In the genomic region with DNA sequence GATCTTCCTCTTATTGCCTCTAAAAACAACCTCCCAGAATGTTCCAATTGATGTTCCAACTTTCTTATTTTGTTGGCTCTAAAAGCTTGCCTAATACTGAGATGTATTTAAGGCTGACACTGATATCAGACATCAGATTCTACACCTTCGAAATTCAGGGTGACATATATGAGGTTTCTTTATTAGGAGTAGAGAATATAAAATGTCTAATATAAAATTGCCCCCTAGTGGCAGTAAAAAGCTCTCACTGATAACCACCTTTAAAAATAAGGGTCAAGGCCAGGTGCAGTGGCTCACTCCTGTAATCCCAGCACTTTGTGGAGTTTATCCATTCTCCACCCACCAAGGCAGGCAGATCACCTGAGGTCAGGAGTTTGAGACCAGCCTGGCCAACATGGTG, we compare ENCODE assay signal across 8 cellular contexts.
A peak's percentile ranks its signal among the peaks of the same experiment; 100 is the strongest.
DNase-seq lines count a peak whose midpoint lies in the region; ATAC-seq, FAIRE-seq and TF ChIP-seq lines count a peak whose summit lies in the region.

No MANE protein-coding gene starts in this region.

- H3K56ac ChIP-seq in H9 (ENCODE audit: insufficient read length, low read depth, low read length) (no peak overlapping the region), H1 (replicated peaks; ENCODE audit: insufficient read length, low read depth, low read length) (no peak overlapping the region)

- H3K27me3 ChIP-seq in H9 (ENCODE audit: insufficient read depth, low read length) (no peaks in the 10 kb centered on the region), H1 (replicated peaks in 1 of 4; ENCODE audit: control insufficient read depth in 3 of 4, extremely low read depth in 1 of 4, insufficient read depth in 3 of 4, low read length in 3 of 4) (no peaks in the 10 kb centered on the region)

- H3K4me1 ChIP-seq in H9 (ENCODE audit: insufficient read depth, low read length): no peaks in the 10 kb centered on the region
- no peaks in the 10 kb centered on the region for H3K4me1 ChIP-seq in H1 (replicated peaks in 1 of 4; ENCODE audit: control insufficient read depth in 3 of 4, insufficient read depth in 4 of 4, low read length in 3 of 4)

- H2BK120ac ChIP-seq in H9 (ENCODE audit: low read depth, low read length, poor library complexity, severe bottlenecking) (no peak overlapping the region), H1 (replicated peaks; ENCODE audit: low read depth, low read length) (no peak overlapping the region)

- no peak for FAIRE-seq in H1 (lab: Jason Lieb, UNC)

- H3K4me3 ChIP-seq in H1 (ENCODE audit: extremely low read depth in 1 of 4, insufficient read depth in 2 of 4, low read depth in 3 of 4, low read length in 4 of 4): no peak overlapping the region

- H2BK5ac ChIP-seq in H9 (ENCODE audit: insufficient read length, low read length) (no peak overlapping the region), H1 (ENCODE audit: low read depth, low read length) (no peak overlapping the region)

- no peak for TF ChIP-seq EP300 in H1 (IDR thresholded peaks at IDR 0.05; ENCODE audit: borderline replicate concordance in 1 of 2, low read depth in 2 of 2, low read length in 2 of 2)

- H3K23me2 ChIP-seq in H9 (ENCODE audit: insufficient read length, low read depth, low read length, poor library complexity, severe bottlenecking) (no peaks in the 10 kb centered on the region), H1 (ENCODE audit: low read depth, low read length) (no peaks in the 10 kb centered on the region)

- no peak overlapping the region for H3K4me3 Mint-ChIP-seq in H9

- H3K9me3 ChIP-seq in H9 (ENCODE audit: control insufficient read depth, low read depth, low read length) (no peaks in the 10 kb centered on the region), H1 (ENCODE audit: insufficient read depth in 2 of 2, low read depth in 1 of 2, low read length in 1 of 2) (no peaks in the 10 kb centered on the region)

- H2BK20ac ChIP-seq in H9 (ENCODE audit: low read depth, low read length, poor library complexity, severe bottlenecking): no peak overlapping the region
- no peak overlapping the region for H2BK20ac ChIP-seq in H1 (ENCODE audit: low read length)

- no peaks in the 10 kb centered on the region for H4K20me1 ChIP-seq in H9 (ENCODE audit: control insufficient read depth, insufficient read depth, insufficient read length)
- H4K20me1 ChIP-seq in H1 (replicated peaks in 1 of 2; ENCODE audit: control insufficient read depth in 1 of 2, insufficient read depth in 2 of 2, low read length in 2 of 2): no peaks in the 10 kb centered on the region

- no peaks in the 10 kb centered on the region for H3K36me3 Mint-ChIP-seq in H9 (ENCODE audit: insufficient read depth in 1 of 3, low read depth in 3 of 3)

- H3K4me1 Mint-ChIP-seq in H9: peaks cover 8 to 9% of the 10 kb centered on the region in 2 experiments

- H3K79me2 ChIP-seq in H9 (ENCODE audit: insufficient read depth, low read length): no peaks in the 10 kb centered on the region
- no peaks in the 10 kb centered on the region for H3K79me2 ChIP-seq in H1 (ENCODE audit: control insufficient read depth in 1 of 2, insufficient read depth in 2 of 2, low read length in 2 of 2)

- H3K27me3 Mint-ChIP-seq in H9 (ENCODE audit: low read depth): no peaks in the 10 kb centered on the region

- TF ChIP-seq POLR2A in H1 (IDR thresholded peaks at IDR 0.05; ENCODE audit: control extremely low read depth in 1 of 2, low read depth in 2 of 2, low read length in 2 of 2): no peak

- ATAC-seq in GM19328 (IDR thresholded peaks at IDR 0.05; ENCODE audit: unreplicated experiment) (no peak), HG02763 (IDR thresholded peaks at IDR 0.05; ENCODE audit: unreplicated experiment) (no peak)

- no peak overlapping the region for H4K91ac ChIP-seq in H9 (ENCODE audit: insufficient read length, low read depth, low read length)
- no peak overlapping the region for H4K91ac ChIP-seq in H1 (replicated peaks; ENCODE audit: insufficient read length, low read length)

- H3K23ac ChIP-seq in H9 (ENCODE audit: insufficient read length, low read depth, low read length) (no peak overlapping the region), H1 (ENCODE audit: insufficient read length) (no peak overlapping the region)

- H4K8ac ChIP-seq in H9 (replicated peaks; ENCODE audit: insufficient read length, low read depth, low read length) (no peak overlapping the region), H1 (ENCODE audit: extremely low read depth, insufficient read depth, low read length) (no peak overlapping the region)

- POLR2A ChIA-PET in H1 (lab: Charles Lee; ENCODE audit: partially characterized antibody): no interaction called here

- no peaks in the 10 kb centered on the region for H3K9me3 Mint-ChIP-seq in H9

- no peaks in the 10 kb centered on the region; a peak in 1 of 8 replicates for H3K36me3 ChIP-seq in H1 (ENCODE audit: control insufficient read depth in 2 of 4, insufficient read depth in 4 of 4, low read length in 3 of 4)

- no peak overlapping the region for H2AK5ac ChIP-seq in H9 (ENCODE audit: insufficient read length, low read length)
- H2AK5ac ChIP-seq in H1 (ENCODE audit: low read depth, low read length): no peak overlapping the region

- H3K27ac ChIP-seq in H9 (ENCODE audit: insufficient read length, low read depth, low read length): no peak overlapping the region
- H3K27ac ChIP-seq in H1 (ENCODE audit: low read depth, low read length): no peak overlapping the region

- WGBS in H9 (ENCODE audit: extremely low coverage, insufficient read length, low lambda C conversion rate): no CpG with 5 or more reads among the region's 1 CpG
- 87% methylated on average over 1 of the region's 1 CpG; no CpG with 5 or more reads in 1 of the 2 experiments for WGBS in H1 (ENCODE audit: extremely low coverage in 1 of 2, insufficient coverage in 1 of 2, insufficient read length in 1 of 2, insufficient replicate concordance in 2 of 2, low coverage in 1 of 2, low lambda C conversion rate in 2 of 2, missing lambda C conversion rate in 1 of 2), 2 experiments

- DNase-seq in DMS 273 treated with DMSO at 0.1 percent for 48 hours (lab: John Stamatoyannopoulos, UW): peak; percentile 34
- DNase-seq in H9: no peak
- peak; percentile 35 for DNase-seq in NCI-H2227 (lab: John Stamatoyannopoulos, UW; ENCODE audit: unreplicated experiment)
- no peak for DNase-seq in H1 (ENCODE audit: low read depth in 1 of 2, low spot score in 2 of 2)
- no peak for DNase-seq in stimulated activated CD4-positive, alpha-beta T cell treated with anti-CD3 and anti-CD28 coated beads, Interleukin-2, amount 100 ng/mL, for 24 hours
- DNase-seq in Ammon's horn (ENCODE audit: low spot score): no peak

- H2BK12ac ChIP-seq in H9 (ENCODE audit: insufficient read length, low read depth, low read length) (no peak overlapping the region), H1 (ENCODE audit: low read depth, low read length) (no peak overlapping the region)

- H3T11ph ChIP-seq in H9 (ENCODE audit: low read length): no peak overlapping the region

- TF ChIP-seq CTCF in H9 (conservative IDR thresholded peaks at IDR 0.05): peak; percentile 74
- TF ChIP-seq CTCF in H1 (IDR thresholded peaks at IDR 0.05; ENCODE audit: control extremely low read depth in 1 of 3, insufficient read depth in 1 of 3, low read depth in 1 of 3, low read length in 3 of 3): peak in 2 of 3 experiments; percentile 11 to 22; a peak in 2 of 4 replicates

- no peak overlapping the region for H3K9ac ChIP-seq in H9 (ENCODE audit: extremely low read depth, insufficient read length, low read length)
- H3K9ac ChIP-seq in H1 (replicated peaks in 1 of 4; ENCODE audit: extremely low read depth in 1 of 4, low read depth in 3 of 4, low read length in 3 of 4): no peak overlapping the region

- H3K4me2 ChIP-seq in H9 (ENCODE audit: insufficient read depth, insufficient read length, low read length) (no peak overlapping the region), H1 (ENCODE audit: insufficient read depth in 1 of 2, low read depth in 2 of 2, low read length in 2 of 2) (no peak overlapping the region)

- no peak overlapping the region for H3K18ac ChIP-seq in H9 (ENCODE audit: insufficient read length, low read depth, low read length)
- no peak overlapping the region for H3K18ac ChIP-seq in H1 (ENCODE audit: extremely low read depth, low read length)

- no peak overlapping the region for H2BK15ac ChIP-seq in H9 (ENCODE audit: low read depth, low read length)
- H2BK15ac ChIP-seq in H1 (ENCODE audit: low read length): no peak overlapping the region

- H3K79me1 ChIP-seq in H9 (ENCODE audit: insufficient read depth, low read depth, low read length, poor library complexity, severe bottlenecking) (no peaks in the 10 kb centered on the region), H1 (ENCODE audit: low read depth, low read length) (no peaks in the 10 kb centered on the region)

- H3K4ac ChIP-seq in H9 (ENCODE audit: low read depth, low read length) (no peak overlapping the region), H1 (replicated peaks; ENCODE audit: insufficient read length, low read depth, low read length) (no peak overlapping the region)

- CTCF ChIA-PET in H1 (lab: Charles Lee; ENCODE audit: partially characterized antibody): interaction anchor here (0.6 to 1.6 kb wide), 13 partner anchors 8 to 1114 kb away, joined by 3 to 7 read pairs (median 3); no protein-coding TSS in a partner anchor

- TF ChIP-seq RAD21 in H1 (IDR thresholded peaks at IDR 0.05 in 1 of 2, conservative IDR thresholded peaks at IDR 0.05 in 1 of 2; ENCODE audit: low read depth in 2 of 2, low read length in 2 of 2): peak in 1 of 2 experiments; percentile 23; a peak in 1 of 4 replicates

- H3K27ac Mint-ChIP-seq in H9: peak overlapping the region in 1 of 3 experiments; percentile 40; a peak in 1 of 7 replicates

- H3K14ac ChIP-seq in H9 (ENCODE audit: insufficient read depth, low read length) (no peak overlapping the region), H1 (ENCODE audit: insufficient read length) (no peak overlapping the region)

- H4K5ac ChIP-seq in H9 (ENCODE audit: insufficient read length, low read depth, low read length) (no peak overlapping the region), H1 (ENCODE audit: insufficient read length, low read depth, low read length) (no peak overlapping the region)

- H2AFZ ChIP-seq in H9 (ENCODE audit: low read length) (no peak overlapping the region), H1 (ENCODE audit: low read length) (no peak overlapping the region)

TF ChIP-seq in H1, 55 proteins besides CTCF, POLR2A, EP300 and RAD21 (continues in another document):
- TF ChIP-seq TAF1 (IDR thresholded peaks at IDR 0.05; ENCODE audit: low read depth, low read length) (no peak), SP2 (IDR thresholded peaks at IDR 0.05; ENCODE audit: low read length) (no peak), RXRA (IDR thresholded peaks at IDR 0.05; ENCODE audit: insufficient read depth, low read depth, low read length) (no peak), SIX5 (IDR thresholded peaks at IDR 0.05; ENCODE audit: low read depth, low read length) (no peak), NANOG (IDR thresholded peaks at IDR 0.05; ENCODE audit: insufficient read depth, low read depth, low read length, poor library complexity, severe bottlenecking) (no peak), FOSL1 (IDR thresholded peaks at IDR 0.05; ENCODE audit: insufficient read depth, low read depth, low read length) (no peak)

Comparison
In these comparisons a context has a peak if more than half of its experiments do, and no peak if none do; other contexts are left out.
1. DNase-seq: peak in DMS 273 treated with DMSO at 0.1 percent for 48 hours (single experiment) and NCI-H2227 (single experiment); none in H9 (single experiment), H1 (0 of 2), stimulated activated CD4-positive, alpha-beta T cell treated with anti-CD3 and anti-CD28 coated beads, Interleukin-2, amount 100 ng/mL, for 24 hours (0 of 2) and Ammon's horn (single experiment).